8 cellular contexts compared by ENCODE assay signal in the genomic region with DNA sequence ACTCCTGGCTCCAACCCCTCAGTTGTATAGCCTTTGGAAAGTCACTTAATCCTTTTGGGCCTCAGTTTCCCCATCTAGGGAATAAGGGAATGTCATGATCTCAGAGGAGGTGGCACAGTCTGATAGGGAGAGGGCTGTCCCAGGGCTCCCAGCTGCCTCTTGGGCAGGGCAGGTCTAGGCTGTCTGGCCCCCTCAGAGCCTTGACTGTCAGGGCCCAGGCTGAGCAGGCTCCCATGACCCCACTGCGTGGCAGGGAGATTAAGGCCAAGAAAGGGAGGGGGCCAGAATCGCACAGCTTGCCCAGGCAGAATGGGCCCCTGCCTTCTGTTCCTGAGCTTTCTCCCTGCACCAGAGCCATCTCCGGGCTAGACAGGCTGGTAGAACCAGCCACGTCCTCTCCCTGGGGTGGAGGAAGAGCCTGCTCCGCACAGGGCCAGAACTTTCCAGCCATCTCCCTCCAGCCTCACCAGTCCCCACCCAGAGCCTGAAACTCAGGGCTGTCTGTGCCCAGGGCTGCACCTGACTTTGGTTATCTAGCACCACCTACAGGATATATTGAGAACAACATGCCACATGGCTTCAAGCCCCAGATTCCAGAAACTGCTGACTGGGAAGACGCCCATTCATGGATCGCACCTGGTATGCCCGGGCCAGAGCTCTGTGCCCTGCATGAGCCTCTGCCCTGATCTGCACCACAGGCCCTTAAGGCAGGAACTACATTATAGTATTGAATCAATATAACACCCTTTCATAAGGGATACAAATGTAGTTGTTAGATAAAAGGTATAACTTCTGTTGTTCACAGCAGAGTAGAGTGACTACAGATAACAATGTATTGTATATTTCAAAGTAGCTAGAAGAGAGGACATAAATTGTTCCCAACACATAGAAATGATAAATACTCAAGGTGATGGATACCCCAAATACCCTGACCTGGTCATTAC. TPM values are rescaled to one million over a fixed set of nuclear protein-coding genes. Genes with fewer than 3 reads are reported as not detected.
A peak's percentile ranks its signal among the peaks of the same experiment; 100 is the strongest.
DNase-seq lines count a peak whose midpoint lies in the region; FAIRE-seq and TF ChIP-seq lines count a peak whose summit lies in the region.

No MANE protein-coding gene starts in this region.

- H3K36me3 Mint-ChIP-seq in activated T-helper 1 cell treated with anti-CD3 and anti-CD28 coated beads, Interleukin-12 subunit alpha, Interleukin-12 subunit beta, Interleukin-2, Interleukin-4 antibody, amounts not matched to agents 30 ng/mL and 10 ng/mL and 1 ng/mL, durations not matched to agents 14 hours and 24 hours and 36 hours (ENCODE audit: low read depth): peaks cover 3% of the 10 kb centered on the region
- H3K36me3 Mint-ChIP-seq in nephron progenitor cell (ENCODE audit: low read depth): no peaks in the 10 kb centered on the region

- H3K36me3 ChIP-seq in MG63: no peaks in the 10 kb centered on the region
- H3K36me3 ChIP-seq in tibial artery: no peaks in the 10 kb centered on the region

- H3K4me1 Mint-ChIP-seq in activated T-helper 1 cell treated with anti-CD3 and anti-CD28 coated beads, Interleukin-12 subunit alpha, Interleukin-12 subunit beta, Interleukin-2, Interleukin-4 antibody, amounts not matched to agents 30 ng/mL and 10 ng/mL and 1 ng/mL, durations not matched to agents 14 hours and 24 hours and 36 hours (ENCODE audit: low read depth): peaks cover 36% of the 10 kb centered on the region
- H3K4me1 Mint-ChIP-seq in nephron progenitor cell: no peaks in the 10 kb centered on the region

- no peak overlapping the region for H3K27ac Mint-ChIP-seq in activated T-helper 1 cell treated with anti-CD3 and anti-CD28 coated beads, Interleukin-12 subunit alpha, Interleukin-12 subunit beta, Interleukin-2, Interleukin-4 antibody, amounts not matched to agents 30 ng/mL and 10 ng/mL and 1 ng/mL, durations not matched to agents 14 hours and 24 hours and 36 hours
- H3K27ac Mint-ChIP-seq in nephron progenitor cell: no peak overlapping the region

- DNase-seq in A172 (ENCODE audit: low spot score) (peak; percentile 89), GM18507 (ENCODE audit: extremely low spot score, insufficient read length, low read depth) (peak; percentile 54), MG63 (peak; percentile 27), RKO (ENCODE audit: low spot score) (peak; percentile 93), fibroblast of peridontal ligament (ENCODE audit: extremely low read depth) (peak; percentile 88), nephron progenitor cell (peak; percentile 51), tibial artery (peak; percentile 45 to 78)
- DNase-seq in activated T-helper 1 cell treated with anti-CD3 and anti-CD28 coated beads, Interleukin-12 subunit alpha, Interleukin-12 subunit beta, Interleukin-2, Interleukin-4 antibody, amounts not matched to agents 30 ng/mL and 10 ng/mL and 1 ng/mL, durations not matched to agents 14 hours and 24 hours and 36 hours (ENCODE audit: low spot score): peak; percentile 62

- peaks cover 9% of the 10 kb centered on the region for H3K27me3 Mint-ChIP-seq in activated T-helper 1 cell treated with anti-CD3 and anti-CD28 coated beads, Interleukin-12 subunit alpha, Interleukin-12 subunit beta, Interleukin-2, Interleukin-4 antibody, amounts not matched to agents 30 ng/mL and 10 ng/mL and 1 ng/mL, durations not matched to agents 14 hours and 24 hours and 36 hours (ENCODE audit: insufficient read depth)
- no peaks in the 10 kb centered on the region for H3K27me3 Mint-ChIP-seq in nephron progenitor cell (ENCODE audit: low read depth, poor library complexity)

- H3K4me3 ChIP-seq in MG63 (no peak overlapping the region), tibial artery (no peak overlapping the region)

- FAIRE-seq in GM18507 (lab: Jason Lieb, UNC): peak; percentile 59

- peaks cover 0 to 6% (median 0%) of the 10 kb centered on the region in 4 donors for H3K4me1 ChIP-seq in tibial artery

- TF ChIP-seq CTCF in nephron progenitor cell (IDR thresholded peaks at IDR 0.05) (peak; percentile 80), tibial artery (IDR thresholded peaks at IDR 0.05) (peak; percentile 76 to 88)

- H3K27ac ChIP-seq in tibial artery: no peak overlapping the region

- H3K9me3 ChIP-seq in MG63: no peaks in the 10 kb centered on the region; the same call in 1 of the 2 replicates
- no peaks in the 10 kb centered on the region for H3K9me3 ChIP-seq in tibial artery

- intact Hi-C loops in activated T-helper 1 cell treated with anti-CD3 and anti-CD28 coated beads, Interleukin-12 subunit alpha, Interleukin-12 subunit beta, Interleukin-2, Interleukin-4 antibody, amounts not matched to agents 30 ng/mL and 10 ng/mL and 1 ng/mL, durations not matched to agents 14 hours and 24 hours and 36 hours (cut with micrococcal nuclease): loop anchor here (1.0 to 5.0 kb wide), 4 partner anchors 9 to 608 kb away; no protein-coding TSS in a partner anchor
- intact Hi-C loops in tibial artery (cut with DNase I; ENCODE audit: low total_unique reads): no loop called here

- no peak overlapping the region for H3K4me3 Mint-ChIP-seq in activated T-helper 1 cell treated with anti-CD3 and anti-CD28 coated beads, Interleukin-12 subunit alpha, Interleukin-12 subunit beta, Interleukin-2, Interleukin-4 antibody, amounts not matched to agents 30 ng/mL and 10 ng/mL and 1 ng/mL, durations not matched to agents 14 hours and 24 hours and 36 hours
- no peak overlapping the region for H3K4me3 Mint-ChIP-seq in nephron progenitor cell

- H3K9me3 Mint-ChIP-seq in activated T-helper 1 cell treated with anti-CD3 and anti-CD28 coated beads, Interleukin-12 subunit alpha, Interleukin-12 subunit beta, Interleukin-2, Interleukin-4 antibody, amounts not matched to agents 30 ng/mL and 10 ng/mL and 1 ng/mL, durations not matched to agents 14 hours and 24 hours and 36 hours: peaks cover 4% of the 10 kb centered on the region
- no peaks in the 10 kb centered on the region for H3K9me3 Mint-ChIP-seq in nephron progenitor cell

- H3K27me3 ChIP-seq in MG63: no peaks in the 10 kb centered on the region
- no peaks in the 10 kb centered on the region for H3K27me3 ChIP-seq in tibial artery

RNA-seq across cellular contexts. Expression of a gene that starts 32.0 kb away (rescaled TPM):
- total RNA-seq in A172 (2014; rRNA removed; shearing (Covaris generic)): 14.1 and 15.7 TPM in 2 replicates
- 6.4 and 10.7 TPM in 2 replicates for total RNA-seq in MG63 (2014; rRNA removed; shearing (Covaris generic); ENCODE audit: low replicate concordance)
- total RNA-seq in activated T-helper 1 cell treated with anti-CD3 and anti-CD28 coated beads, Interleukin-12 subunit alpha, Interleukin-12 subunit beta, Interleukin-2, Interleukin-4 antibody, amounts not matched to agents 30 ng/mL and 10 ng/mL and 1 ng/mL, durations not matched to agents 14 hours and 24 hours and 36 hours: 11.5 and 12.2 TPM in 2 replicates

RNA-seq across cellular contexts. Expression of a gene that starts 32.9 kb away (rescaled TPM):
- total RNA-seq in A172 (2014; rRNA removed; shearing (Covaris generic)): 27.8 and 32.7 TPM in 2 replicates
- 7.4 and 8.7 TPM in 2 replicates for total RNA-seq in MG63 (2014; rRNA removed; shearing (Covaris generic); ENCODE audit: low replicate concordance)
- 13.4 and 13.5 TPM in 2 replicates for total RNA-seq in activated T-helper 1 cell treated with anti-CD3 and anti-CD28 coated beads, Interleukin-12 subunit alpha, Interleukin-12 subunit beta, Interleukin-2, Interleukin-4 antibody, amounts not matched to agents 30 ng/mL and 10 ng/mL and 1 ng/mL, durations not matched to agents 14 hours and 24 hours and 36 hours

RNA-seq across cellular contexts. Expression of a gene that starts 54.3 kb away (rescaled TPM):
- 21.4 and 23.6 TPM in 2 replicates for total RNA-seq in A172 (2014; rRNA removed; shearing (Covaris generic))
- total RNA-seq in MG63 (2014; rRNA removed; shearing (Covaris generic); ENCODE audit: low replicate concordance): 10.3 and 11.8 TPM in 2 replicates
- total RNA-seq in activated T-helper 1 cell treated with anti-CD3 and anti-CD28 coated beads, Interleukin-12 subunit alpha, Interleukin-12 subunit beta, Interleukin-2, Interleukin-4 antibody, amounts not matched to agents 30 ng/mL and 10 ng/mL and 1 ng/mL, durations not matched to agents 14 hours and 24 hours and 36 hours: 39.8 and 43.4 TPM in 2 replicates

Comparison
In these comparisons a context has a peak if more than half of its experiments do, and no peak if none do; other contexts are left out.
1. DNase-seq: peak in every context shown above with its lines; median percentile 93 in RKO; 89 in A172; 88 in fibroblast of peridontal ligament; 62 in activated T-helper 1 cell treated with anti-CD3 and anti-CD28 coated beads, Interleukin-12 subunit alpha, Interleukin-12 subunit beta, Interleukin-2, Interleukin-4 antibody, amounts not matched to agents 30 ng/mL and 10 ng/mL and 1 ng/mL, durations not matched to agents 14 hours and 24 hours and 36 hours; 62 in tibial artery; 54 in GM18507; 51 in nephron progenitor cell; 27 in MG63.